ENCODE assay signal across 8 cellular contexts in genomic region chr12:123085730-123086487, GRCh38.
DNase-seq lines count a peak whose midpoint lies in the region; ATAC-seq and TF ChIP-seq lines count a peak whose summit lies in the region.

No MANE protein-coding gene starts in this region.

- TF ChIP-seq CTCF in lower lobe of right lung (IDR thresholded peaks at IDR 0.05): no peak

- H3K27ac ChIP-seq in KOPT-K1 (ENCODE audit: low read depth, low read length, poor library complexity, severe bottlenecking) (peak overlapping the region; percentile 30), lower lobe of right lung (no peak overlapping the region)

- H3K27me3 ChIP-seq in adipocyte (replicated peaks; ENCODE audit: control insufficient read depth, insufficient read depth, low read length): no peaks in the 10 kb centered on the region
- H3K27me3 ChIP-seq in lower lobe of right lung (ENCODE audit: low read depth): no peaks in the 10 kb centered on the region

- H3K4me3 ChIP-seq in adipocyte (ENCODE audit: low read length) (no peak overlapping the region), lower lobe of right lung (no peak overlapping the region)

- peak; percentile 42 to 61 for ATAC-seq in lower lobe of right lung
- no peak for ATAC-seq in GM18498 (IDR thresholded peaks at IDR 0.05; ENCODE audit: unreplicated experiment)
- ATAC-seq in GM21447 (IDR thresholded peaks at IDR 0.05; ENCODE audit: unreplicated experiment): no peak
- no peak for ATAC-seq in HG03175 (IDR thresholded peaks at IDR 0.05; ENCODE audit: unreplicated experiment)

- H3K9me3 ChIP-seq in KOPT-K1 (ENCODE audit: insufficient read depth, low read length, poor library complexity, severe bottlenecking) (no peaks in the 10 kb centered on the region), adipocyte (ENCODE audit: control insufficient read depth, low read length) (no peaks in the 10 kb centered on the region), lower lobe of right lung (no peaks in the 10 kb centered on the region)

- no peak overlapping the region for H3K9ac ChIP-seq in adipocyte (ENCODE audit: low read length)

- DNase-seq in COLO829 (ENCODE audit: low spot score) (peak; percentile 95), adipocyte (ENCODE audit: low read depth) (peak; percentile 58), lower lobe of right lung (no peak)
- no peak for DNase-seq in activated CD8-positive, alpha-beta memory T cell treated with anti-CD3 and anti-CD28 coated beads, Interleukin-2, amount 50 U/mL, for 48 hours

- intact Hi-C loops in lower lobe of right lung (cut with DNase I): no loop called here

- H3K4me1 ChIP-seq in adipocyte (ENCODE audit: control insufficient read depth, insufficient read depth, low read length) (peaks cover 16% of the 10 kb centered on the region), lower lobe of right lung (peaks cover 24% of the 10 kb centered on the region)

- H3K36me3 ChIP-seq in KOPT-K1 (ENCODE audit: insufficient read depth, low read length) (0 out of 2 replicates have a peak, but pooled peaks cover 4% of the 10 kb centered on the region), adipocyte (ENCODE audit: control insufficient read depth, insufficient read depth, low read length, severe bottlenecking) (no peaks in the 10 kb centered on the region), lower lobe of right lung (no peaks in the 10 kb centered on the region)

Comparison
In these comparisons a context has a peak if more than half of its experiments do, and no peak if none do; other contexts are left out.
1. DNase-seq: peak in COLO829 (single experiment) and adipocyte (single experiment); none in lower lobe of right lung (single experiment) and activated CD8-positive, alpha-beta memory T cell treated with anti-CD3 and anti-CD28 coated beads, Interleukin-2, amount 50 U/mL, for 48 hours (single experiment).
2. ATAC-seq: peak in lower lobe of right lung (2 of 2); none in GM18498 (single experiment), GM21447 (single experiment) and HG03175 (single experiment).